Comparison of ENCODE assay signal across 21 cellular contexts in the genomic region with DNA sequence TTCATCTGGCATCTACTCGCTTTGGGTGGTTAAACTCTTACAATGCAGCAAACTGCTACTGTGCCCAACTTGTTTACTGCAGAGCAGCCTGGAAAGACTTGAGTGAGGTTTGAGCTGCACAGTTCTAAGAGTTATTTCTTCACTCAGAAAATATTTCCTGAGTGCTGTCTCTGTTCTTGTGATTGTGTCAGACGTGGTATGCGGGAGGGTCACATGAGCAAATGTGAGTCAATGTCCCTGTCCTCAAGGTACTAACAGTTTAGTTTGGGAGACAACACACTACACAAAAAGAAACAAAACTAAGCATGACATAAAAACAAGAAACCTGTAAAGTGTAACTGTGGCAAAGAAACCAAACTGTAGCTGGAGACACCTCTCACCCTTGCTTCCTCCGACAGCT. TPM values are rescaled to one million over a fixed set of nuclear protein-coding genes. Genes with fewer than 3 reads are reported as not detected.
A peak's percentile ranks its signal among the peaks of the same experiment; 100 is the strongest.
DNase-seq lines count a peak whose midpoint lies in the region; ATAC-seq and TF ChIP-seq lines count a peak whose summit lies in the region.
"Had no signal": no experiment of that assay in that cellular context is flagged by ENCODE, and none has a peak within 500 bp of the region (broad histone marks: within the 10 kb centered on the region; RNA-seq: fewer than 3 reads in every experiment).

No MANE protein-coding gene starts in this region.

- intact Hi-C loops in left cardiac atrium (cut with DNase I), result no loop called here
- intact Hi-C loops in gastrocnemius medialis (cut with DNase I; ENCODE audit: low total_unique reads), result loop anchor here (2.0 kb wide), 1 partner anchor 30 kb away; no protein-coding TSS in a partner anchor
- intact Hi-C loops in right lobe of liver (cut with DNase I), result no loop called here

- peak overlapping the region; percentile 34 to 67 for H3K27ac ChIP-seq in right atrium auricular region
- H3K27ac ChIP-seq in gastrocnemius medialis, result peak overlapping the region; percentile 49 to 59 (median 54)
- H3K27ac ChIP-seq in coronary artery, result peak overlapping the region in 1 of 2 donors; percentile 46
- no peak overlapping the region for H3K27ac ChIP-seq in right lobe of liver
- H3K27ac ChIP-seq: A549, BLaER1, foreskin keratinocyte, neural progenitor cell, WERI-Rb-1 had no signal

- H3K4me3 ChIP-seq in right atrium auricular region (no peak overlapping the region), gastrocnemius medialis (no peak overlapping the region), coronary artery (no peak overlapping the region), right lobe of liver (no peak overlapping the region)
- H3K4me3 ChIP-seq: A549, BLaER1, neural progenitor cell had no signal

- no peak for ATAC-seq in left cardiac atrium
- ATAC-seq in gastrocnemius medialis, result peak; percentile 80 to 81
- no peak for ATAC-seq in GM18907 (IDR thresholded peaks at IDR 0.05; ENCODE audit: unreplicated experiment)
- no peak for ATAC-seq in right lobe of liver
- ATAC-seq: A549, foreskin keratinocyte had no signal

- H3K4me1 ChIP-seq in right atrium auricular region (peaks cover 0 to 20% of the 10 kb centered on the region in 2 donors), gastrocnemius medialis (peaks cover 17 to 19% of the 10 kb centered on the region in 2 donors), right lobe of liver (no peaks in the 10 kb centered on the region)
- H3K4me1 ChIP-seq: A549, foreskin keratinocyte had no signal

- 61% methylated on average over 4 of the region's 4 CpGs for WGBS in right lobe of liver (ENCODE audit: insufficient coverage, low coverage, low lambda C conversion rate, missing lambda C conversion rate)

- DNase-seq in right atrium auricular region (ENCODE audit: low spot score) (no peak), left cardiac atrium (no peak), iris pigment epithelial cell (ENCODE audit: low read depth) (peak; percentile 70), gastrocnemius medialis (peak; percentile 31 to 34), coronary artery (ENCODE audit: low spot score) (no peak), activated gamma-delta T cell (lab: John Stamatoyannopoulos, UW) (no peak), right lobe of liver (no peak)
- DNase-seq: activated CD4-positive, alpha-beta T cell treated with anti-CD3 and anti-CD28 coated beads, Interleukin-2, amount 50 U/mL, for 4 hours; aorta; foreskin keratinocyte; GDM1; NCI-H1417 treated with DMSO at 0.1 percent for 48 hours; NCI-H2171 treated with DMSO at 0.1 percent for 48 hours; SHP77 treated with DMSO at 0.1 percent for 48 hours; stimulated activated naive CD4-positive, alpha-beta T cell treated with Interleukin-2 at 50 U/mL for 16 hours; WERI-Rb-1 had no signal

- H3K9me3 ChIP-seq in right atrium auricular region (no peaks in the 10 kb centered on the region), gastrocnemius medialis (no peaks in the 10 kb centered on the region), right lobe of liver (no peaks in the 10 kb centered on the region)

- no peaks in the 10 kb centered on the region for H3K36me3 ChIP-seq in right atrium auricular region
- H3K36me3 ChIP-seq in gastrocnemius medialis, result no peaks in the 10 kb centered on the region
- H3K36me3 ChIP-seq in right lobe of liver, result no peaks in the 10 kb centered on the region
- H3K36me3 ChIP-seq: BLaER1, neural progenitor cell, WERI-Rb-1 had no signal

- TF ChIP-seq POLR2A in gastrocnemius medialis (IDR thresholded peaks at IDR 0.05) (no peak), right lobe of liver (IDR thresholded peaks at IDR 0.05) (no peak)

- TF ChIP-seq CTCF in right atrium auricular region (IDR thresholded peaks at IDR 0.05) (no peak), gastrocnemius medialis (IDR thresholded peaks at IDR 0.05 in 4 of 5, conservative IDR thresholded peaks at IDR 0.05 in 1 of 5) (no peak), coronary artery (IDR thresholded peaks at IDR 0.05) (no peak), right lobe of liver (IDR thresholded peaks at IDR 0.05) (no peak)

- in situ Hi-C loops in gastrocnemius medialis (cut with MboI; ENCODE audit: low sequenced_read_pairs in 4 of 4), result no loop called here

- H3K27me3 ChIP-seq in right atrium auricular region, result no peaks in the 10 kb centered on the region
- H3K27me3 ChIP-seq in gastrocnemius medialis, result no peaks in the 10 kb centered on the region
- H3K27me3 ChIP-seq in right lobe of liver, result no peaks in the 10 kb centered on the region
- H3K27me3 ChIP-seq: BLaER1, foreskin keratinocyte, neural progenitor cell had no signal

RNA-seq across cellular contexts. Expression of gene FLVCR2, which starts 32.4 kb away (rescaled TPM):
- total RNA-seq in right atrium auricular region (1 to 10 TPM; 2.2 to 5.5 TPM), left cardiac atrium (1 to 10 TPM; 1.8 TPM), gastrocnemius medialis (10 to 100 TPM in 3 of 4 donors, 1 to 10 TPM in 1; 5.1 to 65.5 (median 14.5) TPM), right lobe of liver (10 to 100 TPM; 17.0 to 42.8 (median 27.8) TPM)
- total RNA-seq: OCI-LY7 had no signal

RNA-seq across cellular contexts. Expression of gene ERG28, which starts 49.8 kb away (rescaled TPM):
- total RNA-seq in right atrium auricular region, result 1 to 10 TPM; 5.3 to 7.1 TPM
- 1 to 10 TPM; 8.8 to 9.0 TPM for total RNA-seq in left cardiac atrium
- total RNA-seq in gastrocnemius medialis, result 1 to 10 TPM; 3.7 to 6.4 (median 4.7) TPM
- 10 to 100 TPM in 5 of 6 experiments, 1 to 10 TPM in 1; 7.9 to 31.5 (median 20.1) TPM for total RNA-seq in right lobe of liver

RNA-seq across cellular contexts. Expression of gene TTLL5, which starts 50.2 kb away (rescaled TPM):
- 10 to 100 TPM; 15.3 to 22.6 TPM for total RNA-seq in right atrium auricular region
- total RNA-seq in left cardiac atrium, result 10 to 100 TPM; 18.1 to 21.1 TPM
- total RNA-seq in gastrocnemius medialis, result 10 to 100 TPM in 3 of 4 donors, 1 to 10 TPM in 1; 9.1 to 36.0 (median 16.4) TPM
- total RNA-seq in right lobe of liver, result 10 to 100 TPM in 4 of 6 experiments, 1 to 10 TPM in 2; 7.4 to 13.8 (median 11.9) TPM

Comparison
In these comparisons a context has a peak if more than half of its experiments do, and no peak if none do; other contexts are left out.
1. DNase-seq: peak in iris pigment epithelial cell (single experiment) and gastrocnemius medialis (2 of 2); none in right atrium auricular region (single experiment), left cardiac atrium (single experiment), coronary artery (single experiment), activated gamma-delta T cell (single experiment) and right lobe of liver (0 of 3).
2. H3K27ac ChIP-seq: peak in right atrium auricular region (2 of 2) and gastrocnemius medialis (4 of 4); none in right lobe of liver (0 of 3).
3. ATAC-seq: peak in gastrocnemius medialis (2 of 2); none in left cardiac atrium (0 of 2), GM18907 (single experiment) and right lobe of liver (0 of 4).